16 cellular contexts compared by ENCODE assay signal in the genomic region with DNA sequence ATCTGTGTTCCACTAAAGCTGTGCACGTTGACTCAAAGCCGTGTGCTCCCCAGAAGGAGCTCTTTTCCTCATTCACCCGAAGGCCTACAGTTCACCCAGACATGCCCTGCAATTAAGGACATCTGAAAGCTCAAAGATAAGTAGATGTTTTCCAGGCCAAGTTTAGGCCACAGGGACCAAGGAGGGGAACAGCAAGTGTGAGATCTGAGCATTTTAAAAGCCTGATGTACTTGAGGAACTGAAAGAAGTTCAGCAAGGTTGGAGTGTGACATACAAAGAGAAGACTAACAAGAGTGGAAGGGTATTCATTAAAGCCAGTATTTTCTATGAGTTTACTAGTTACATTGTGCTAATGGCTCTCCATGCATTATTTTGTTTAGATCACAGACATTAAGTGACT.
DNase-seq lines count a peak whose midpoint lies in the region; ATAC-seq and TF ChIP-seq lines count a peak whose summit lies in the region.
"Had no signal": no experiment of that assay in that cellular context is flagged by ENCODE, and none has a peak within 500 bp of the region (broad histone marks: within the 10 kb centered on the region; RNA-seq: fewer than 3 reads in every experiment).

No MANE protein-coding gene starts in this region.

- no peaks in the 10 kb centered on the region for H3K9me2 ChIP-seq in OCI-LY1 (ENCODE audit: low read depth, low read length)

- no peak overlapping the region for H2AFZ ChIP-seq in OCI-LY1 (ENCODE audit: low read length)

- H3K27ac ChIP-seq in OCI-LY1 (ENCODE audit: low read depth, low read length, poor library complexity, severe bottlenecking) (peak overlapping the region; percentile 25), esophagus squamous epithelium (no peak overlapping the region)
- H3K27ac ChIP-seq: HL-60 had no signal

- H3F3A ChIP-seq in OCI-LY1 (ENCODE audit: insufficient read depth, low read length): no peaks in the 10 kb centered on the region

- no peak overlapping the region for H3K4me2 ChIP-seq in OCI-LY1 (ENCODE audit: low read length)

- H3K27me3 ChIP-seq in OCI-LY1 (ENCODE audit: insufficient read depth, low read length): no peaks in the 10 kb centered on the region
- no peaks in the 10 kb centered on the region for H3K27me3 ChIP-seq in esophagus squamous epithelium

- TF ChIP-seq CTCF in OCI-LY1 (IDR thresholded peaks at IDR 0.05; ENCODE audit: low read length) (no peak), esophagus squamous epithelium (IDR thresholded peaks at IDR 0.05) (no peak)

- H4K20me1 ChIP-seq in OCI-LY1 (ENCODE audit: insufficient read depth, low read length): no peaks in the 10 kb centered on the region

- DNase-seq in Ammon's horn (ENCODE audit: low spot score): peak; percentile 47
- peak; percentile 41 for DNase-seq in medulla oblongata (ENCODE audit: extremely low spot score)
- DNase-seq in esophagus squamous epithelium (lab: John Stamatoyannopoulos, UW): no peak
- no peak for DNase-seq in NCI-H526 (lab: John Stamatoyannopoulos, UW)
- no peak for DNase-seq in stimulated activated CD4-positive, alpha-beta T cell treated with anti-CD3 and anti-CD28 coated beads, Interleukin-4, amount 100 ng/mL, for 4 hours
- DNase-seq: C1 segment of cervical spinal cord, GF-D8, H9, Kasumi-1, NCI-H1048, NCI-H1436 treated with DMSO at 0.1 percent for 48 hours, NCI-H2029 treated with DMSO at 0.1 percent for 48 hours had no signal

- H3K79me2 ChIP-seq in OCI-LY1 (ENCODE audit: insufficient read depth, low read length): no peaks in the 10 kb centered on the region

- no peaks in the 10 kb centered on the region for H3K36me3 ChIP-seq in OCI-LY1 (ENCODE audit: insufficient read depth, low read length)
- H3K36me3 ChIP-seq in esophagus squamous epithelium: no peaks in the 10 kb centered on the region

- 33 to 76% methylated on average over 1 to 3 of the region's 3 CpGs for WGBS in esophagus squamous epithelium, 2 donors

- H3K9me3 ChIP-seq in OCI-LY1 (ENCODE audit: low read length) (no peaks in the 10 kb centered on the region), esophagus squamous epithelium (no peaks in the 10 kb centered on the region)

- TF ChIP-seq POLR2A in esophagus squamous epithelium (IDR thresholded peaks at IDR 0.05): no peak

- H3K9ac ChIP-seq in OCI-LY1 (ENCODE audit: low read length): no peak overlapping the region

- ATAC-seq in GM18868 (IDR thresholded peaks at IDR 0.05; ENCODE audit: unreplicated experiment): peak; percentile 30
- ATAC-seq in HG03025 (IDR thresholded peaks at IDR 0.05; ENCODE audit: low FRiP score, unreplicated experiment): no peak

- intact Hi-C loops in esophagus squamous epithelium (cut with DNase I): no loop called here

- H3K4me3 ChIP-seq in OCI-LY1 (ENCODE audit: low read depth, low read length, poor library complexity, severe bottlenecking): no peak overlapping the region
- H3K4me3 ChIP-seq in esophagus squamous epithelium: no peak overlapping the region

- peaks cover 37% of the 10 kb centered on the region for H3K4me1 ChIP-seq in OCI-LY1 (ENCODE audit: insufficient read depth, low read length, severe bottlenecking)
- peaks cover 0 to 3% (median 0%) of the 10 kb centered on the region in 3 donors for H3K4me1 ChIP-seq in esophagus squamous epithelium

Comparison
In these comparisons a context has a peak if more than half of its experiments do, and no peak if none do; other contexts are left out.
1. DNase-seq: peak in Ammon's horn (single experiment) and medulla oblongata (single experiment); none in esophagus squamous epithelium (single experiment), NCI-H526 (0 of 2) and stimulated activated CD4-positive, alpha-beta T cell treated with anti-CD3 and anti-CD28 coated beads, Interleukin-4, amount 100 ng/mL, for 4 hours (0 of 2).